Comparison of ENCODE assay signal across 20 cellular contexts in the genomic region with DNA sequence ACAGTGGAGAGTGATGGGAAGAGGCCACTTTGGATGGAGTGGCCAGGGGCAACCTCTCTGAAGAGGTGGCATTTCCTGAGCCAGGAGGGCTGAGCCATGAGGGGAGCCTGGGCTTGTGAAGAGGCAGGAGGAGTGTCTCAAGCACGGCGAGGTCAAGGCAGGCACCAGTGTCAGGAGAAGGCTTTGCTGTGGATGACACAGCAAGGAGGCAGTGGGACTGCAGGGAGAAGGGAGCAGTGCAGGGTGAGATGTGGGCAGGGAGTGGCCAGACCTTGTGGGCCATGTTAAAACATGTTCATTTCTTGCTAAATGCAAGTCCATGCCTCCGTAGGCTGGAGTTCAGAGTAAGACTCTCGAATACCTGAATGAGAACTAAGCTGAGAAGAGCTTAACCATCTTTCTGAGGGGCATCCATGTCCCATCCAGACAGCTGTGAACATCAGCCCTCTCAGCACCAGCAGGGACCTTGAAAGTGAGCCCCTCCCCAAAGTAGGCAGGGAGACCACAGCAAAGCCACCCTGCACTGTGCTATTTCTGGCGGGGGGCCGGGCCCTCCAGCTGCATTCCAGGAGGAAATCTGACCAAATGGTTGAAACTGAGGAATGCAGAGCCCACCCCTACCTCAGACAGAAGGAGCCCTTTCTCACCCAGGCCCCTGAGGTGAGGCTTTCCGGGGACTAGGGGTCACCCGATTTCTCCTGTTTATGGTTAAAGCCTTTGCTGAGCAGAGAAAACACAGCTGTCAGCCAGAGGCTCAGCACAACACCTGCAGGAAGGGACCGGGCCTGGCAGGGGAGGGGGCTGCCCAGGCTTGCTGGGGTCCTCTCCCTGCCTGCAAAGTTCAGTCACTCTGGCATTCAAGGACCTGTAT. TPM values are rescaled to one million over a fixed set of nuclear protein-coding genes. Genes with fewer than 3 reads are reported as not detected.
A peak's percentile ranks its signal among the peaks of the same experiment; 100 is the strongest.
DNase-seq lines count a peak whose midpoint lies in the region; FAIRE-seq and TF ChIP-seq lines count a peak whose summit lies in the region.
"Had no signal": no experiment of that assay in that cellular context is flagged by ENCODE, and none has a peak within 500 bp of the region (broad histone marks: within the 10 kb centered on the region; RNA-seq: fewer than 3 reads in every experiment).

No MANE protein-coding gene starts in this region.

- no peaks in the 10 kb centered on the region for H3K27me3 ChIP-seq in endothelial cell of umbilical vein (ENCODE audit: control insufficient read depth in 2 of 2, insufficient read depth in 2 of 2, low read length in 2 of 2)
- H3K27me3 ChIP-seq in neural progenitor cell, result no peaks in the 10 kb centered on the region

- intact Hi-C loops in endothelial cell of umbilical vein (cut with micrococcal nuclease), result loop anchor here (5.0 kb wide), 1 partner anchor 52 kb away; no protein-coding TSS in a partner anchor

- H3K27ac ChIP-seq in endothelial cell of umbilical vein (ENCODE audit: insufficient read depth, low read depth, low read length), result peak overlapping the region; percentile 78
- H3K27ac ChIP-seq in neural progenitor cell, result no peak overlapping the region
- H3K27ac ChIP-seq: VCaP had no signal

- H3K27me3 Mint-ChIP-seq in neural progenitor cell (ENCODE audit: insufficient read depth, low read depth) (peaks cover 10% of the 10 kb centered on the region), immature natural killer cell (ENCODE audit: low read depth in 3 of 3) (peaks cover 2 to 3% (median 2%) of the 10 kb centered on the region in 3 donors)
- H3K27me3 Mint-ChIP-seq: activated CD8-positive, alpha-beta T cell treated with anti-CD3 and anti-CD28 coated beads for 36 hours had no signal

- H3K4me1 ChIP-seq in endothelial cell of umbilical vein (ENCODE audit: control insufficient read depth, extremely low read depth, insufficient read depth, low read length) (peaks cover 24% of the 10 kb centered on the region), neural progenitor cell (peaks cover 22% of the 10 kb centered on the region)

- H3K27ac Mint-ChIP-seq in neural progenitor cell (peak overlapping the region; percentile 29), immature natural killer cell (no peak overlapping the region)
- H3K27ac Mint-ChIP-seq: activated CD8-positive, alpha-beta T cell treated with anti-CD3 and anti-CD28 coated beads for 36 hours; memory B cell had no signal

- CTCF ChIA-PET in endothelial cell of umbilical vein (lab: Charles Lee), result interaction anchor here (0.8 kb wide), 2 partner anchors 10 to 143 kb away, joined by 3 read pairs; no protein-coding TSS in a partner anchor

- no peak for FAIRE-seq in RCC 7860 (lab: Jason Lieb, UNC)
- FAIRE-seq in endothelial cell of umbilical vein (lab: Jason Lieb, UNC), result peak; percentile 8
- FAIRE-seq: GM12891 had no signal

- no peak overlapping the region for H3K9ac ChIP-seq in endothelial cell of umbilical vein (replicated peaks; ENCODE audit: extremely low read depth, insufficient read depth, low read length)
- no peak overlapping the region for H3K9ac ChIP-seq in neural progenitor cell

- H3F3A ChIP-seq in neural progenitor cell (ENCODE audit: low read depth), result peaks cover 3% of the 10 kb centered on the region

- DNase-seq in ELR (ENCODE audit: low read depth) (peak; percentile 39), RCC 7860 (ENCODE audit: low spot score) (peak; percentile 47), endothelial cell of umbilical vein (ENCODE audit: low read depth, low spot score) (no peak), neural progenitor cell (ENCODE audit: low spot score) (no peak), immature natural killer cell (no peak), NCI-H2171 (lab: John Stamatoyannopoulos, UW) (no peak), UCSD-AML1 (lab: John Stamatoyannopoulos, UW; ENCODE audit: unreplicated experiment) (no peak), NCI-H510A (lab: John Stamatoyannopoulos, UW) (no peak)
- DNase-seq: activated CD8-positive, alpha-beta T cell treated with anti-CD3 and anti-CD28 coated beads for 36 hours; Caco-2; cerebellar nuclear complex; H7; NCI-H1694; NCI-H446 treated with DMSO at 0.1 percent for 48 hours; right cardiac atrium; substantia nigra had no signal

- TF ChIP-seq POLR2A in endothelial cell of umbilical vein (IDR thresholded peaks at IDR 0.05; ENCODE audit: low read depth, low read length), result no peak

- H3K4me1 Mint-ChIP-seq in neural progenitor cell (peaks cover 50% of the 10 kb centered on the region), immature natural killer cell (peaks cover 7 to 8% of the 10 kb centered on the region in 2 donors)
- H3K4me1 Mint-ChIP-seq: memory B cell had no signal

- H3K79me2 ChIP-seq in endothelial cell of umbilical vein (ENCODE audit: control insufficient read depth, insufficient read depth, low read length), result no peaks in the 10 kb centered on the region
- no peaks in the 10 kb centered on the region for H3K79me2 ChIP-seq in neural progenitor cell (ENCODE audit: low read depth)

- H2AFZ ChIP-seq in endothelial cell of umbilical vein (ENCODE audit: low read depth, low read length), result peak overlapping the region; percentile 28
- H2AFZ ChIP-seq in neural progenitor cell (replicated peaks), result no peak overlapping the region

- H3K9me3 ChIP-seq in endothelial cell of umbilical vein (replicated peaks; ENCODE audit: control insufficient read depth, insufficient read depth, low read length), result no peaks in the 10 kb centered on the region
- H3K9me3 ChIP-seq in neural progenitor cell (ENCODE audit: low read depth), result no peaks in the 10 kb centered on the region
- H3K9me3 ChIP-seq: Caco-2 had no signal

- peak overlapping the region; percentile 0 for H3K4me3 Mint-ChIP-seq in neural progenitor cell
- H3K4me3 Mint-ChIP-seq in immature natural killer cell, result no peak overlapping the region
- H3K4me3 Mint-ChIP-seq: activated CD8-positive, alpha-beta T cell treated with anti-CD3 and anti-CD28 coated beads for 36 hours; memory B cell had no signal

- no peaks in the 10 kb centered on the region for H3K36me3 Mint-ChIP-seq in neural progenitor cell
- H3K36me3 Mint-ChIP-seq in immature natural killer cell, result no peaks in the 10 kb centered on the region
- H3K36me3 Mint-ChIP-seq: memory B cell had no signal

- TF ChIP-seq CTCF in endothelial cell of umbilical vein (IDR thresholded peaks at IDR 0.05; ENCODE audit: extremely low read depth in 1 of 2, insufficient read depth in 1 of 2, low read depth in 1 of 2, low read length in 2 of 2) (no peak), neural progenitor cell (IDR thresholded peaks at IDR 0.05) (no peak)

- no peak overlapping the region for H3K4me3 ChIP-seq in endothelial cell of umbilical vein (replicated peaks in 1 of 3; ENCODE audit: insufficient read depth in 1 of 3, low read depth in 1 of 3, low read length in 3 of 3)
- no peak overlapping the region for H3K4me3 ChIP-seq in neural progenitor cell

- no peaks in the 10 kb centered on the region for H3K9me1 ChIP-seq in endothelial cell of umbilical vein (replicated peaks; ENCODE audit: control insufficient read depth, extremely low read depth, insufficient read depth, low read length)

- H3K36me3 ChIP-seq in endothelial cell of umbilical vein (ENCODE audit: control insufficient read depth in 2 of 2, extremely low read depth in 1 of 2, insufficient read depth in 2 of 2, low read length in 2 of 2) (no peaks in the 10 kb centered on the region), neural progenitor cell (no peaks in the 10 kb centered on the region)

- H3K4me2 ChIP-seq in endothelial cell of umbilical vein (ENCODE audit: insufficient read depth, low read length) (no peak overlapping the region), neural progenitor cell (no peak overlapping the region)

- BruUV-seq in endothelial cell of umbilical vein (replicated peaks; lab: Mats Ljungman, UMichigan), result no TSS peak

- H4K20me1 ChIP-seq in endothelial cell of umbilical vein (replicated peaks; ENCODE audit: control insufficient read depth, extremely low read depth, insufficient read depth, low read length) (no peaks in the 10 kb centered on the region), neural progenitor cell (ENCODE audit: low read depth) (no peaks in the 10 kb centered on the region)

- POLR2A ChIA-PET in endothelial cell of umbilical vein (lab: Charles Lee), result no interaction called here

- dilution Hi-C loops in endothelial cell of umbilical vein (cut with MboI; ENCODE audit: extremely low pct_ligation_motif_present, low sequenced_read_pairs), result no loop called here

- H3K9me3 Mint-ChIP-seq in neural progenitor cell (no peaks in the 10 kb centered on the region), immature natural killer cell (no peaks in the 10 kb centered on the region)
- H3K9me3 Mint-ChIP-seq: activated CD8-positive, alpha-beta T cell treated with anti-CD3 and anti-CD28 coated beads for 36 hours; memory B cell had no signal

RNA-seq across cellular contexts. Expression of gene ARSI, which starts 16.1 kb away (rescaled TPM):
- total RNA-seq in endothelial cell of umbilical vein (0.20 TPM in 1 of 2 replicates, not detected in the other), neural progenitor cell (ENCODE audit: low replicate concordance) (4.2 and 13.1 TPM in 2 replicates)
- polyA plus RNA-seq in endothelial cell of umbilical vein (0.03 and 0.17 TPM in 2 replicates), immature natural killer cell (not detected)
- polyA plus RNA-seq in endothelial cell of umbilical vein (2011; cell fraction: cytosol; rRNA removed), result 0.06 and 0.07 TPM in 2 replicates
- 0.10 TPM in 1 of 2 replicates, not detected in the other for polyA plus RNA-seq in endothelial cell of umbilical vein (2011; cell fraction: nucleus; rRNA removed)
- 0.29 and 0.57 TPM in 2 replicates for polyA plus RNA-seq in endothelial cell of umbilical vein (2012)
- not detected in 2 replicates for polyA minus RNA-seq in endothelial cell of umbilical vein
- not detected for polyA minus RNA-seq in endothelial cell of umbilical vein (2011; cell fraction: cytosol; rRNA and poly(A)+ RNA removed)
- not detected in 2 replicates for polyA minus RNA-seq in endothelial cell of umbilical vein (2011; cell fraction: nucleus; rRNA and poly(A)+ RNA removed)
- total RNA-seq: activated CD8-positive, alpha-beta T cell treated with anti-CD3 and anti-CD28 coated beads for 36 hours had no signal

RNA-seq across cellular contexts. Expression of gene CAMK2A, which starts 29.3 kb away (rescaled TPM):
- not detected in 2 replicates for total RNA-seq in endothelial cell of umbilical vein
- polyA plus RNA-seq in endothelial cell of umbilical vein, result not detected in 2 replicates
- polyA plus RNA-seq in endothelial cell of umbilical vein (2011; cell fraction: cytosol; rRNA removed), result not detected in 2 replicates
- not detected in 2 replicates for polyA plus RNA-seq in endothelial cell of umbilical vein (2011; cell fraction: nucleus; rRNA removed)
- polyA plus RNA-seq in endothelial cell of umbilical vein (2012), result not detected in 2 replicates
- polyA minus RNA-seq in endothelial cell of umbilical vein, result not detected in 2 replicates
- polyA minus RNA-seq in endothelial cell of umbilical vein (2011; cell fraction: cytosol; rRNA and poly(A)+ RNA removed), result not detected
- polyA minus RNA-seq in endothelial cell of umbilical vein (2011; cell fraction: nucleus; rRNA and poly(A)+ RNA removed), result not detected in 2 replicates
- total RNA-seq in neural progenitor cell (ENCODE audit: low replicate concordance), result 0.09 and 0.28 TPM in 2 replicates
- not detected for polyA plus RNA-seq in immature natural killer cell
- total RNA-seq: activated CD8-positive, alpha-beta T cell treated with anti-CD3 and anti-CD28 coated beads for 36 hours; Caco-2; glomerular endothelial cell had no signal

RNA-seq across cellular contexts. Expression of gene TCOF1, which starts 38.6 kb away (rescaled TPM):
- total RNA-seq in endothelial cell of umbilical vein (47.2 and 52.0 TPM in 2 replicates), neural progenitor cell (ENCODE audit: low replicate concordance) (37.9 and 79.8 TPM in 2 replicates)
- polyA plus RNA-seq in endothelial cell of umbilical vein (10.5 and 11.2 TPM in 2 replicates), immature natural killer cell (10 to 100 TPM in 1 of 3 donors, 1 to 10 TPM in 2; 3.2 to 21.5 (median 3.5) TPM)
- 15.9 and 16.3 TPM in 2 replicates for polyA plus RNA-seq in endothelial cell of umbilical vein (2011; cell fraction: cytosol; rRNA removed)
- polyA plus RNA-seq in endothelial cell of umbilical vein (2011; cell fraction: nucleus; rRNA removed), result 42.8 and 47.0 TPM in 2 replicates
- polyA plus RNA-seq in endothelial cell of umbilical vein (2012), result 21.7 and 23.2 TPM in 2 replicates
- 11.9 and 13.8 TPM in 2 replicates for polyA minus RNA-seq in endothelial cell of umbilical vein
- 31.6 TPM for polyA minus RNA-seq in endothelial cell of umbilical vein (2011; cell fraction: cytosol; rRNA and poly(A)+ RNA removed)
- 17.5 and 18.7 TPM in 2 replicates for polyA minus RNA-seq in endothelial cell of umbilical vein (2011; cell fraction: nucleus; rRNA and poly(A)+ RNA removed)

Comparison
In these comparisons a context has a peak if more than half of its experiments do, and no peak if none do; other contexts are left out.
1. DNase-seq: peak in ELR (single experiment) and RCC 7860 (single experiment); none in endothelial cell of umbilical vein (single experiment), neural progenitor cell (single experiment), immature natural killer cell (0 of 3), NCI-H2171 (single experiment), UCSD-AML1 (single experiment) and NCI-H510A (single experiment).